In the genomic region with DNA sequence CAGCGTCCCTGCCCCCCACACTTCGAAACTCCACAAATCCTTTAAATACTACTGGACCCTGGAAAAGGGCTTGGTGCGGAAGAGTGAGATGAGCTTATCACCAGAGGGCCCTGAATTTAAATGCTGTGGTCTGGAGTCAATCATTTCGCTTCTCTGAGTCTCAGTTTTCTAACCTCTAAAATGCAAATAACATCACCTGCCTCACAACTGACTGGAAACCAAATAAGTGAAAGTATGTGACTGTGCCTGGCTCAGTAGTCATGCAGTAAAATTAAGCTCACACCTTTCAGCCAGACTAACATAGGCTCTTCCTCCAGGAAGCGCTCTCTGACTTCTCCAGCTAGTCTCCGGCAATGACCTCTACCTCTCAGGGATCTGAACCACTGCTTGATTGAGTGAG, we compare ENCODE assay signal across 2 cellular contexts.
A peak's percentile ranks its signal among the peaks of the same experiment; 100 is the strongest.
TF ChIP-seq lines count a peak whose summit lies in the region.

No MANE protein-coding gene starts in this region.

TF ChIP-seq in GM23338, 12 proteins besides CTCF, POLR2A, EP300 and RAD21 (continues in another document):
- TF ChIP-seq POLR2AphosphoS5 (IDR thresholded peaks at IDR 0.05; ENCODE audit: low read depth): no peak
- TF ChIP-seq STAT1 (IDR thresholded peaks at IDR 0.05; ENCODE audit: unreplicated experiment): no peak
- TF ChIP-seq, protein P1, sequence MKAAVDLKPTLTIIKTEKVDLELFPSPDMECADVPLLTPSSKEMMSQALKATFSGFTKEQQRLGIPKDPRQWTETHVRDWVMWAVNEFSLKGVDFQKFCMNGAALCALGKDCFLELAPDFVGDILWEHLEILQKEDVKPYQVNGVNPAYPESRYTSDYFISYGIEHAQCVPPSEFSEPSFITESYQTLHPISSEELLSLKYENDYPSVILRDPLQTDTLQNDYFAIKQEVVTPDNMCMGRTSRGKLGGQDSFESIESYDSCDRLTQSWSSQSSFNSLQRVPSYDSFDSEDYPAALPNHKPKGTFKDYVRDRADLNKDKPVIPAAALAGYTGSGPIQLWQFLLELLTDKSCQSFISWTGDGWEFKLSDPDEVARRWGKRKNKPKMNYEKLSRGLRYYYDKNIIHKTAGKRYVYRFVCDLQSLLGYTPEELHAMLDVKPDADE (IDR thresholded peaks at IDR 0.05): no peak
- no peak for TF ChIP-seq JUNB (IDR thresholded peaks at IDR 0.05; ENCODE audit: unreplicated experiment)
- TF ChIP-seq, protein P2, sequence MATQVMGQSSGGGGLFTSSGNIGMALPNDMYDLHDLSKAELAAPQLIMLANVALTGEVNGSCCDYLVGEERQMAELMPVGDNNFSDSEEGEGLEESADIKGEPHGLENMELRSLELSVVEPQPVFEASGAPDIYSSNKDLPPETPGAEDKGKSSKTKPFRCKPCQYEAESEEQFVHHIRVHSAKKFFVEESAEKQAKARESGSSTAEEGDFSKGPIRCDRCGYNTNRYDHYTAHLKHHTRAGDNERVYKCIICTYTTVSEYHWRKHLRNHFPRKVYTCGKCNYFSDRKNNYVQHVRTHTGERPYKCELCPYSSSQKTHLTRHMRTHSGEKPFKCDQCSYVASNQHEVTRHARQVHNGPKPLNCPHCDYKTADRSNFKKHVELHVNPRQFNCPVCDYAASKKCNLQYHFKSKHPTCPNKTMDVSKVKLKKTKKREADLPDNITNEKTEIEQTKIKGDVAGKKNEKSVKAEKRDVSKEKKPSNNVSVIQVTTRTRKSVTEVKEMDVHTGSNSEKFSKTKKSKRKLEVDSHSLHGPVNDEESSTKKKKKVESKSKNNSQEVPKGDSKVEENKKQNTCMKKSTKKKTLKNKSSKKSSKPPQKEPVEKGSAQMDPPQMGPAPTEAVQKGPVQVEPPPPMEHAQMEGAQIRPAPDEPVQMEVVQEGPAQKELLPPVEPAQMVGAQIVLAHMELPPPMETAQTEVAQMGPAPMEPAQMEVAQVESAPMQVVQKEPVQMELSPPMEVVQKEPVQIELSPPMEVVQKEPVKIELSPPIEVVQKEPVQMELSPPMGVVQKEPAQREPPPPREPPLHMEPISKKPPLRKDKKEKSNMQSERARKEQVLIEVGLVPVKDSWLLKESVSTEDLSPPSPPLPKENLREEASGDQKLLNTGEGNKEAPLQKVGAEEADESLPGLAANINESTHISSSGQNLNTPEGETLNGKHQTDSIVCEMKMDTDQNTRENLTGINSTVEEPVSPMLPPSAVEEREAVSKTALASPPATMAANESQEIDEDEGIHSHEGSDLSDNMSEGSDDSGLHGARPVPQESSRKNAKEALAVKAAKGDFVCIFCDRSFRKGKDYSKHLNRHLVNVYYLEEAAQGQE (IDR thresholded peaks at IDR 0.05; ENCODE audit: unreplicated experiment): no peak
- TF ChIP-seq ZNF331 (CRISPR knock-in tag; IDR thresholded peaks at IDR 0.05; ENCODE audit: low read depth): no peak
- TF ChIP-seq EZH2 (IDR thresholded peaks at IDR 0.05; ENCODE audit: low read depth, unreplicated experiment): no peak
- no peak for TF ChIP-seq CREB1 (CRISPR knock-in tag; IDR thresholded peaks at IDR 0.05; ENCODE audit: low read depth)
- no peak for TF ChIP-seq ZNF114 (CRISPR knock-in tag; IDR thresholded peaks at IDR 0.05)
- no peak for TF ChIP-seq NANOG (IDR thresholded peaks at IDR 0.05; ENCODE audit: borderline replicate concordance)

TF ChIP-seq in K562, 482 proteins besides CTCF, POLR2A, EP300 and RAD21:
- TF ChIP-seq ZNF184 (CRISPR knock-in tag; IDR thresholded peaks at IDR 0.05) (no peak), ZNF766 (CRISPR knock-in tag; conservative IDR thresholded peaks at IDR 0.05) (no peak), ZFP36 (IDR thresholded peaks at IDR 0.05; ENCODE audit: low read depth, low read length, partially characterized antibody) (peak; percentile 68), ZEB2 (IDR thresholded peaks at IDR 0.05) (no peak)
- TF ChIP-seq, protein P3, sequence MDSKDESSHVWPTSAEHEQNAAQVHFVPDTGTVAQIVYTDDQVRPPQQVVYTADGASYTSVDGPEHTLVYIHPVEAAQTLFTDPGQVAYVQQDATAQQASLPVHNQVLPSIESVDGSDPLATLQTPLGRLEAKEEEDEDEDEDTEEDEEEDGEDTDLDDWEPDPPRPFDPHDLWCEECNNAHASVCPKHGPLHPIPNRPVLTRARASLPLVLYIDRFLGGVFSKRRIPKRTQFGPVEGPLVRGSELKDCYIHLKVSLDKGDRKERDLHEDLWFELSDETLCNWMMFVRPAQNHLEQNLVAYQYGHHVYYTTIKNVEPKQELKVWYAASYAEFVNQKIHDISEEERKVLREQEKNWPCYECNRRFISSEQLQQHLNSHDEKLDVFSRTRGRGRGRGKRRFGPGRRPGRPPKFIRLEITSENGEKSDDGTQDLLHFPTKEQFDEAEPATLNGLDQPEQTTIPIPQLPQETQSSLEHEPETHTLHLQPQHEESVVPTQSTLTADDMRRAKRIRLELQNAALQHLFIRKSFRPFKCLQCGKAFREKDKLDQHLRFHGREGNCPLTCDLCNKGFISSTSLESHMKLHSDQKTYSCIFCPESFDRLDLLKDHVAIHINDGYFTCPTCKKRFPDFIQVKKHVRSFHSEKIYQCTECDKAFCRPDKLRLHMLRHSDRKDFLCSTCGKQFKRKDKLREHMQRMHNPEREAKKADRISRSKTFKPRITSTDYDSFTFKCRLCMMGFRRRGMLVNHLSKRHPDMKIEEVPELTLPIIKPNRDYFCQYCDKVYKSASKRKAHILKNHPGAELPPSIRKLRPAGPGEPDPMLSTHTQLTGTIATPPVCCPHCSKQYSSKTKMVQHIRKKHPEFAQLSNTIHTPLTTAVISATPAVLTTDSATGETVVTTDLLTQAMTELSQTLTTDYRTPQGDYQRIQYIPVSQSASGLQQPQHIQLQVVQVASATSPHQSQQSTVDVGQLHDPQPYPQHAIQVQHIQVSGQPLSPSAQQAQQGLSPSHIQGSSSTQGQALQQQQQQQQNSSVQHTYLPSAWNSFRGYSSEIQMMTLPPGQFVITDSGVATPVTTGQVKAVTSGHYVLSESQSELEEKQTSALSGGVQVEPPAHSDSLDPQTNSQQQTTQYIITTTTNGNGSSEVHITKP (IDR thresholded peaks at IDR 0.05; ENCODE audit: partially characterized antibody): peak; percentile 68
- TF ChIP-seq, protein P4, sequence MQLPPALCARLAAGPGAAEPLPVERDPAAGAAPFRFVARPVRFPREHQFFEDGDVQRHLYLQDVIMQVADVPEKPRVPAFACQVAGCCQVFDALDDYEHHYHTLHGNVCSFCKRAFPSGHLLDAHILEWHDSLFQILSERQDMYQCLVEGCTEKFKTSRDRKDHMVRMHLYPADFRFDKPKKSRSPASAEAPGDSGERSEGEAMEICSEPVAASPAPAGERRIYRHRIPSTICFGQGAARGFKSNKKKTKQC (CRISPR knock-in tag; IDR thresholded peaks at IDR 0.05): no peak
